In the genomic region with DNA sequence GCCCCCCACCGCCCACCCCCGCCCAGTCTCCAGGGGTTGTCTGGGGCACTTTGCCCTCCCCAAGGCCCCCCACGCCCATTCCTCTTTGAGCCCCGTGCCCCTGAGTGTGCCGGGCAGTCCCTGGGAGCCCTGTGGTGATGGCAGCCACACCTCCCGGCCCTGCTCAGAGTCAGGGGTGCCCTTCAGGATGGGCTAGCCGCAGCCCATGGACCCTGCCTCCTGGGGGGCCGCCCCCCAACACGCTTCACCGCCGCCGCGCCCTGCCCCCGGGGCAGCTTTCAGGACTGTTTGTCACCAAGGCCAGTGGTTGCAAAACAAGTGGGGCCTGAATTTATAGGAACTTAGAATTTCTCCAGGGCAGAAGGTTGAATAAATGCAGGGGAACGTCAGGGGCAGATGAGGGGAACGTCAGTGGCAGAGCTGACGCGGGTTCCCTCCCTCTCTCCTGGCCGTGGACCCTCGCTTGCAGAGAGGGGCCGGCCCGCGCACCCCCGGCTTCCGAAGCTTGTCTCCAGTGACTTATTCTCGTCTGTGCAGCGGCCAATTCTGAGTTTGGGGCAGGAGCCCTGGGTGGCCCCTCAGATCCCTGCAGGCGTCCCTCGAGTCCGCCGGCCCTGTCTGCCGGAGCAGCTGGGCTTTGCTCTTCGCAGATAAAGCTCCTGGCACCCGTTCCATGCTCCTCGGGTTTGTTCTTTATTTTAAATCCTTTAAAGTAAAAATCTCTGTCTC, we compare ENCODE assay signal across 17 cellular contexts. TPM values are rescaled to one million over a fixed set of nuclear protein-coding genes. Genes with fewer than 3 reads are reported as not detected.
A peak's percentile ranks its signal among the peaks of the same experiment; 100 is the strongest.
DNase-seq lines count a peak whose midpoint lies in the region; ATAC-seq and TF ChIP-seq lines count a peak whose summit lies in the region.
"Had no signal": no experiment of that assay in that cellular context is flagged by ENCODE, and none has a peak within 500 bp of the region (broad histone marks: within the 10 kb centered on the region; RNA-seq: fewer than 3 reads in every experiment).

No MANE protein-coding gene starts in this region.

- H3K4me1 ChIP-seq in GM23248 (ENCODE audit: insufficient read depth) (peaks cover 20% of the 10 kb centered on the region), skeletal muscle tissue (ENCODE audit: control insufficient read depth in 3 of 3, insufficient read depth in 3 of 3, low read length in 3 of 3) (peaks cover 40 to 51% (median 48%) of the 10 kb centered on the region in 3 donors)
- H3K4me1 ChIP-seq in effector memory CD4-positive, alpha-beta T cell (ENCODE audit: control insufficient read depth, insufficient read depth, low read length, poor library complexity, severe bottlenecking), result no peaks in the 10 kb centered on the region

- no peak for TF ChIP-seq CTCF in chondrocyte (IDR thresholded peaks at IDR 0.05)

- 83 to 85% methylated on average over 27 to 33 of the region's 35 CpGs for WGBS in GM23248 (ENCODE audit: low coverage in 1 of 2, low lambda C conversion rate in 2 of 2, missing lambda C conversion rate in 2 of 2), 2 experiments

- H3K9me3 Mint-ChIP-seq in chondrocyte (ENCODE audit: low read depth), result peaks cover 13% of the 10 kb centered on the region
- peaks cover 13% of the 10 kb centered on the region for H3K9me3 Mint-ChIP-seq in activated T-cell treated with anti-CD3 and anti-CD28 coated beads, Interleukin-2, amount 50 U/mL, for 4 hours

- peak overlapping the region; percentile 91 for H3K27ac Mint-ChIP-seq in chondrocyte (ENCODE audit: unreplicated experiment)
- H3K27ac Mint-ChIP-seq: activated CD4-positive, alpha-beta memory T cell treated with anti-CD3 and anti-CD28 coated beads for 36 hours; activated T-cell treated with anti-CD3 and anti-CD28 coated beads, Interleukin-2, amount 50 U/mL, for 72 hours; dendritic cell treated with granulocyte-macrophage colony-stimulating factor and Interleukin-4, amounts not matched to agents 40 ng/mL and 50 ng/mL, for 4 days; stimulated activated naive CD8-positive, alpha-beta T cell treated with anti-CD3 and anti-CD28 coated beads, Interleukin-15, Interleukin-2, amounts not matched to agents 100 ng/mL and 50 ng/mL, for 24 hours had no signal

- no peak overlapping the region for H3K4me3 Mint-ChIP-seq in chondrocyte (ENCODE audit: unreplicated experiment)
- H3K4me3 Mint-ChIP-seq in activated T-cell treated with anti-CD3 and anti-CD28 coated beads, Interleukin-2, amount 50 U/mL, for 4 hours, result no peak overlapping the region
- H3K4me3 Mint-ChIP-seq: activated CD4-positive, alpha-beta memory T cell treated with anti-CD3 and anti-CD28 coated beads for 36 hours; activated T-cell treated with anti-CD3 and anti-CD28 coated beads, Interleukin-2, amount 50 U/mL, for 72 hours; dendritic cell treated with granulocyte-macrophage colony-stimulating factor and Interleukin-4, amounts not matched to agents 40 ng/mL and 50 ng/mL, for 4 days; stimulated activated naive CD8-positive, alpha-beta T cell treated with anti-CD3 and anti-CD28 coated beads, Interleukin-15, Interleukin-2, amounts not matched to agents 100 ng/mL and 50 ng/mL, for 24 hours had no signal

- peak overlapping the region; percentile 42; the same call in 1 of the 2 replicates for H2AFZ ChIP-seq in GM23248

- H3K4me3 ChIP-seq in GM23248 (no peak overlapping the region), skeletal muscle tissue (ENCODE audit: low read length in 3 of 3) (no peak overlapping the region)
- no peak overlapping the region for H3K4me3 ChIP-seq in effector memory CD4-positive, alpha-beta T cell (ENCODE audit: insufficient read depth, low read depth, low read length, poor library complexity, severe bottlenecking)
- H3K4me3 ChIP-seq: GM12878, SJSA1, skin epidermis had no signal

- H3K9ac ChIP-seq in GM23248 (no peak overlapping the region), skeletal muscle tissue (ENCODE audit: low read depth in 1 of 3, low read length in 3 of 3) (peak overlapping the region in 2 of 3 donors; percentile 21 to 75)

- H3K27ac ChIP-seq in GM23248 (no peak overlapping the region), skeletal muscle tissue (ENCODE audit: low read depth, low read length) (peak overlapping the region; percentile 66)
- no peak overlapping the region for H3K27ac ChIP-seq in effector memory CD4-positive, alpha-beta T cell (ENCODE audit: insufficient read depth, low read length, poor library complexity, severe bottlenecking)
- H3K27ac ChIP-seq: SJSA1 had no signal

- H3K9me2 ChIP-seq in GM23248 (ENCODE audit: insufficient read depth), result no peaks in the 10 kb centered on the region

- peaks cover 43% of the 10 kb centered on the region for H3K4me1 Mint-ChIP-seq in chondrocyte (ENCODE audit: low read depth)
- H3K4me1 Mint-ChIP-seq in activated T-cell treated with anti-CD3 and anti-CD28 coated beads, Interleukin-2, amount 50 U/mL, for 4 hours (ENCODE audit: low read depth), result no peaks in the 10 kb centered on the region

- H3K4me2 ChIP-seq in GM23248 (ENCODE audit: unreplicated experiment), result peak overlapping the region; percentile 44

- H3K27me3 ChIP-seq in GM23248 (replicated peaks; ENCODE audit: insufficient read depth), result no peaks in the 10 kb centered on the region
- H3K27me3 ChIP-seq in skeletal muscle tissue (ENCODE audit: control insufficient read depth in 3 of 3, insufficient read depth in 3 of 3, low read length in 3 of 3), result no peaks in the 10 kb centered on the region
- H3K27me3 ChIP-seq in effector memory CD4-positive, alpha-beta T cell (replicated peaks; ENCODE audit: control insufficient read depth, insufficient read depth, low read length, poor library complexity, severe bottlenecking), result no peaks in the 10 kb centered on the region
- H3K27me3 ChIP-seq: SJSA1 had no signal

- no peaks in the 10 kb centered on the region for H4K20me1 ChIP-seq in GM23248 (ENCODE audit: insufficient read depth)

- H3K36me3 ChIP-seq in GM23248 (ENCODE audit: low read depth) (no peaks in the 10 kb centered on the region), skeletal muscle tissue (ENCODE audit: control insufficient read depth in 3 of 3, insufficient read depth in 3 of 3, low read length in 3 of 3) (no peaks in the 10 kb centered on the region)
- no peaks in the 10 kb centered on the region for H3K36me3 ChIP-seq in effector memory CD4-positive, alpha-beta T cell (ENCODE audit: control insufficient read depth, insufficient read depth, low read length)
- H3K36me3 ChIP-seq: SJSA1 had no signal

- H3K79me2 ChIP-seq in GM23248 (ENCODE audit: insufficient read depth), result no peaks in the 10 kb centered on the region

- in situ Hi-C loops in GM23248 (cut with MboI), result no loop called here

- peaks cover 2% of the 10 kb centered on the region for H3K36me3 Mint-ChIP-seq in chondrocyte (ENCODE audit: low read depth)
- no peaks in the 10 kb centered on the region for H3K36me3 Mint-ChIP-seq in activated T-cell treated with anti-CD3 and anti-CD28 coated beads, Interleukin-2, amount 50 U/mL, for 4 hours (ENCODE audit: insufficient read depth)

- peaks cover 2% of the 10 kb centered on the region for H3K27me3 Mint-ChIP-seq in chondrocyte (ENCODE audit: low read depth)
- H3K27me3 Mint-ChIP-seq in activated T-cell treated with anti-CD3 and anti-CD28 coated beads, Interleukin-2, amount 50 U/mL, for 4 hours (ENCODE audit: low read depth), result peaks cover 11% of the 10 kb centered on the region

- ATAC-seq in left lobe of liver, result no peak
- ATAC-seq in activated T-cell treated with anti-CD3 and anti-CD28 coated beads, Interleukin-2, amount 50 U/mL, for 4 hours, result no peak
- ATAC-seq: activated T-cell treated with anti-CD3 and anti-CD28 coated beads, Interleukin-2, amount 50 U/mL, for 72 hours; GM12878 had no signal

- H3K9me3 ChIP-seq in GM23248 (ENCODE audit: low read depth) (peaks cover 3% of the 10 kb centered on the region), skeletal muscle tissue (ENCODE audit: control insufficient read depth in 3 of 3, low read length in 3 of 3) (peaks cover 0 to 5% (median 5%) of the 10 kb centered on the region in 3 donors)
- no peaks in the 10 kb centered on the region for H3K9me3 ChIP-seq in effector memory CD4-positive, alpha-beta T cell (ENCODE audit: control insufficient read depth, low read length)

- DNase-seq in GM23248 (no peak), chondrocyte (ENCODE audit: low spot score) (peak; percentile 75), left lobe of liver (ENCODE audit: low spot score) (peak; percentile 39), GM19240 (ENCODE audit: insufficient read length, low spot score) (no peak)
- no peak for DNase-seq in central memory CD4-positive, alpha-beta T cell
- DNase-seq in effector memory CD4-positive, alpha-beta T cell, result no peak
- no peak for DNase-seq in activated T-cell treated with anti-CD3 and anti-CD28 coated beads, Interleukin-2, amount 50 U/mL, for 4 hours
- DNase-seq: ACHN; activated CD4-positive, alpha-beta memory T cell treated with anti-CD3 and anti-CD28 coated beads for 36 hours; activated T-cell treated with anti-CD3 and anti-CD28 coated beads, Interleukin-2, amount 50 U/mL, for 72 hours; NCI-H226 had no signal

- H3F3A ChIP-seq in GM23248 (ENCODE audit: insufficient read depth), result peaks cover 4% of the 10 kb centered on the region; the same call in 1 of the 2 replicates

RNA-seq across cellular contexts. Expression of a gene that starts 41.2 kb away (rescaled TPM):
- 17.4 and 22.6 TPM in 2 replicates for total RNA-seq in GM23248 (2014; rRNA removed; shearing (Covaris generic))
- 16.3 and 18.7 TPM in 2 replicates for polyA plus RNA-seq in GM23248 (2016; fragmentation: Nextera tagmentation; extraction: Ambion mirVana)
- total RNA-seq in chondrocyte (53.8 to 92.8 TPM (median 89.5 TPM) in 3 replicates), left lobe of liver (9.8 TPM), skeletal muscle tissue (16.2 TPM)
- total RNA-seq in activated T-cell treated with anti-CD3 and anti-CD28 coated beads, Interleukin-2, amount 50 U/mL, for 4 hours, result 10 to 100 TPM; 28.1 to 32.9 (median 30.9) TPM

Comparison
In these comparisons a context has a peak if more than half of its experiments do, and no peak if none do; other contexts are left out.
1. DNase-seq: peak in chondrocyte (single experiment) and left lobe of liver (single experiment); none in GM23248 (single experiment), central memory CD4-positive, alpha-beta T cell (single experiment), GM19240 (single experiment), effector memory CD4-positive, alpha-beta T cell (0 of 3) and activated T-cell treated with anti-CD3 and anti-CD28 coated beads, Interleukin-2, amount 50 U/mL, for 4 hours (single experiment).